In genomic region chr5:9838906-9839305, GRCh38 we compare ENCODE assay signal across 23 cellular contexts.
DNase-seq lines count a peak whose midpoint lies in the region; ATAC-seq and TF ChIP-seq lines count a peak whose summit lies in the region.
"Had no signal": no experiment of that assay in that cellular context is flagged by ENCODE, and none has a peak within 500 bp of the region (broad histone marks: within the 10 kb centered on the region; RNA-seq: fewer than 3 reads in every experiment).

No MANE protein-coding gene starts in this region.

- intact Hi-C loops in head of caudate nucleus (cut with DNase I): no loop called here

- WGBS in tibial nerve, 2 donors: 46 to 58% methylated on average over 7 of the region's 7 CpGs

- no peaks in the 10 kb centered on the region for H3K79me2 ChIP-seq in parathyroid adenoma

- no peak overlapping the region for H3K27ac ChIP-seq in parathyroid adenoma
- H3K27ac ChIP-seq in tibial nerve: no peak overlapping the region
- H3K27ac ChIP-seq: right atrium auricular region, thoracic aorta had no signal

- H3K4me3 ChIP-seq in parathyroid adenoma (ENCODE audit: low read depth, low read length) (no peak overlapping the region), tibial nerve (no peak overlapping the region)
- H3K4me3 ChIP-seq: lung, right atrium auricular region, thoracic aorta had no signal

- H3K9ac ChIP-seq in parathyroid adenoma: no peak overlapping the region

- H3K27me3 ChIP-seq in parathyroid adenoma (ENCODE audit: control insufficient read depth, insufficient read depth, low read length) (no peaks in the 10 kb centered on the region), tibial nerve (no peaks in the 10 kb centered on the region)
- H3K27me3 ChIP-seq: right atrium auricular region had no signal

- TF ChIP-seq EP300 in tibial nerve (IDR thresholded peaks at IDR 0.05): no peak

- H3K4me1 ChIP-seq in parathyroid adenoma (peaks cover 2% of the 10 kb centered on the region), tibial nerve (no peaks in the 10 kb centered on the region)
- H3K4me1 ChIP-seq: right atrium auricular region had no signal

- H3K9me3 ChIP-seq in parathyroid adenoma (ENCODE audit: control insufficient read depth, low read length) (no peaks in the 10 kb centered on the region), tibial nerve (peaks cover 0 to 16% (median 0%) of the 10 kb centered on the region in 4 donors)
- H3K9me3 ChIP-seq: thoracic aorta had no signal

- no peaks in the 10 kb centered on the region for H3K36me3 ChIP-seq in parathyroid adenoma (ENCODE audit: control insufficient read depth, insufficient read depth, low read length)
- H3K36me3 ChIP-seq in tibial nerve: no peaks in the 10 kb centered on the region
- H3K36me3 ChIP-seq: right atrium auricular region, thoracic aorta had no signal

- H3K4me2 ChIP-seq in parathyroid adenoma (ENCODE audit: low read length): no peak overlapping the region

- ATAC-seq in GM18867 (IDR thresholded peaks at IDR 0.05; ENCODE audit: unreplicated experiment): no peak
- ATAC-seq: SK-N-SH treated with all-trans-retinoic acid at 6 μM for 48 hours had no signal

- TF ChIP-seq POLR2A in tibial nerve (IDR thresholded peaks at IDR 0.05): no peak

- no peak for TF ChIP-seq CTCF in parathyroid adenoma (IDR thresholded peaks at IDR 0.05)
- TF ChIP-seq CTCF in tibial nerve (IDR thresholded peaks at IDR 0.05): no peak

- H2AFZ ChIP-seq in parathyroid adenoma: peak overlapping the region; percentile 34

- DNase-seq in NCI-H128 (lab: John Stamatoyannopoulos, UW; ENCODE audit: unreplicated experiment) (peak; percentile 4), NCI-H526 (lab: John Stamatoyannopoulos, UW) (peak; percentile 39 to 67), head of caudate nucleus (peak; percentile 22 to 87 (median 62)), UCSD-AML1 (lab: John Stamatoyannopoulos, UW; ENCODE audit: unreplicated experiment) (no peak), tibial nerve (ENCODE audit: low spot score in 2 of 2) (no peak)
- DNase-seq in activated naive CD4-positive, alpha-beta T cell treated with Interleukin-2 at 50 U/mL for 16 hours: no peak
- DNase-seq: activated CD4-positive, alpha-beta T cell treated with anti-CD3 and anti-CD28 coated beads, Interleukin-2, amount 50 U/mL, for 1 hour; activated naive CD4-positive, alpha-beta T cell treated with anti-CD3 and anti-CD28 coated beads, Interleukin-2, amount 50 U/mL, for 16 hours; C1 segment of cervical spinal cord; dermis blood vessel endothelial cell; NCI-H1092; NCI-H2029; NCI-H446 treated with DMSO at 0.1 percent for 48 hours; RPMI8226; stimulated activated CD4-positive, alpha-beta T cell treated with anti-CD3 and anti-CD28 coated beads, Interleukin-4, amount 100 ng/mL, for 4 hours; stimulated activated naive CD4-positive, alpha-beta T cell; T-helper 2 cell had no signal

Comparison
In these comparisons a context has a peak if more than half of its experiments do, and no peak if none do; other contexts are left out.
1. DNase-seq: peak in NCI-H128 (single experiment), NCI-H526 (2 of 2) and head of caudate nucleus (42 of 42); none in UCSD-AML1 (single experiment), activated naive CD4-positive, alpha-beta T cell treated with Interleukin-2 at 50 U/mL for 16 hours (single experiment) and tibial nerve (0 of 2).